Comparison of ENCODE assay signal across 17 cellular contexts in genomic region chr12:46560078-46560477, GRCh38.
DNase-seq lines count a peak whose midpoint lies in the region; ATAC-seq, FAIRE-seq and TF ChIP-seq lines count a peak whose summit lies in the region.
"Had no signal": no experiment of that assay in that cellular context is flagged by ENCODE, and none has a peak within 500 bp of the region (broad histone marks: within the 10 kb centered on the region; RNA-seq: fewer than 3 reads in every experiment).

No MANE protein-coding gene starts in this region.

- peaks cover 2% of the 10 kb centered on the region for H3K9me3 Mint-ChIP-seq in type B pancreatic cell

- in situ Hi-C loops in K562 (cut with MboI): no loop called here

- H3K27me3 Mint-ChIP-seq in type B pancreatic cell: no peaks in the 10 kb centered on the region

- H3K36me3 Mint-ChIP-seq in type B pancreatic cell: peaks cover 4% of the 10 kb centered on the region

- TF ChIP-seq CTCF in K562 (IDR thresholded peaks at IDR 0.05 in 2 of 3, conservative IDR thresholded peaks at IDR 0.05 in 1 of 3; ENCODE audit: insufficient read depth in 2 of 3, low read depth in 1 of 3, low read length in 3 of 3) (no peak), type B pancreatic cell (conservative IDR thresholded peaks at IDR 0.05) (no peak)

- BruUV-seq in K562 (replicated peaks; lab: Mats Ljungman, UMichigan): no TSS peak

- H3K9me3 ChIP-seq in K562 (replicated peaks; ENCODE audit: control insufficient read depth, insufficient read depth, low read depth, low read length): no peaks in the 10 kb centered on the region
- peaks cover 1% of the 10 kb centered on the region for H3K9me3 ChIP-seq in muscle layer of colon (ENCODE audit: low read length)
- H3K9me3 ChIP-seq: colonic mucosa, ovary had no signal

- no peak for TF ChIP-seq RAD21 in K562 (CRISPR knock-in tag; conservative IDR thresholded peaks at IDR 0.05 in 1 of 2, IDR thresholded peaks at IDR 0.05 in 1 of 2)

- H4K20me1 ChIP-seq in K562 (replicated peaks; ENCODE audit: control insufficient read depth, insufficient read depth, low read length): no peaks in the 10 kb centered on the region

- H3K9me1 ChIP-seq in K562 (ENCODE audit: control insufficient read depth, insufficient read depth, low read length): no peaks in the 10 kb centered on the region

- H3K4me2 ChIP-seq in K562 (ENCODE audit: insufficient read depth, low read length): no peak overlapping the region

- H3K27ac ChIP-seq in K562 (ENCODE audit: extremely low read depth, low read depth, low read length) (no peak overlapping the region), muscle layer of colon (ENCODE audit: low read depth, low read length) (peak overlapping the region; percentile 21)
- H3K27ac ChIP-seq: C4-2B, colonic mucosa, ovary had no signal

- peak overlapping the region; percentile 54 for H3K4me3 Mint-ChIP-seq in type B pancreatic cell

- no peak for TF ChIP-seq POLR2A in K562 (conservative IDR thresholded peaks at IDR 0.05)

- peak; percentile 6 for FAIRE-seq in K562 (lab: Jason Lieb, UNC)

- H3K4me3 ChIP-seq in K562 (no peak overlapping the region), muscle layer of colon (ENCODE audit: low read depth in 1 of 2, low read length in 2 of 2) (no peak overlapping the region)
- H3K4me3 ChIP-seq: colonic mucosa, ovary had no signal

- H3K4me1 Mint-ChIP-seq in type B pancreatic cell (ENCODE audit: unreplicated experiment): peaks cover 34% of the 10 kb centered on the region

- H3K79me2 ChIP-seq in K562 (ENCODE audit: control insufficient read depth, insufficient read depth, low read length): no peaks in the 10 kb centered on the region

- no peaks in the 10 kb centered on the region for H3K27me3 ChIP-seq in K562 (ENCODE audit: control insufficient read depth in 2 of 2, insufficient read depth in 2 of 2, low read length in 2 of 2)
- no peaks in the 10 kb centered on the region for H3K27me3 ChIP-seq in muscle layer of colon (ENCODE audit: control insufficient read depth in 1 of 2, insufficient read depth in 2 of 2, low read length in 2 of 2)
- H3K27me3 ChIP-seq: colonic mucosa, ovary had no signal

- no peak overlapping the region for H3K9ac ChIP-seq in K562 (ENCODE audit: insufficient read depth in 1 of 2, low read depth in 2 of 2, low read length in 2 of 2)
- H3K9ac ChIP-seq in muscle layer of colon (ENCODE audit: low read length): no peak overlapping the region

- DNase-seq in NCI-H1930 (lab: John Stamatoyannopoulos, UW) (peak; percentile 62 to 64), K562 (ENCODE audit: extremely low read depth in 1 of 4, low spot score in 3 of 4) (no peak), type B pancreatic cell (ENCODE audit: extremely low spot score, unreplicated experiment) (no peak), KG1 (lab: John Stamatoyannopoulos, UW) (no peak)
- DNase-seq in central memory CD4-positive, alpha-beta T cell: no peak
- DNase-seq: anterior cingulate cortex, colonic mucosa, DND-41, head of caudate nucleus, islet precursor cell, NCI-H1436 treated with DMSO at 0.1 percent for 48 hours, NCI-H524, ovary, PC-3 had no signal

- H2AFZ ChIP-seq in K562 (ENCODE audit: low read depth, low read length): no peak overlapping the region

- H3K27ac Mint-ChIP-seq in type B pancreatic cell: peak overlapping the region; percentile 55

- ATAC-seq in K562 (no peak), GM18520 (IDR thresholded peaks at IDR 0.05; ENCODE audit: unreplicated experiment) (no peak)
- ATAC-seq: PC-3 had no signal

- H3K4me1 ChIP-seq in K562 (replicated peaks in 1 of 2; ENCODE audit: control insufficient read depth in 2 of 2, insufficient read depth in 2 of 2, low read length in 2 of 2) (peaks cover 3 to 37% of the 10 kb centered on the region in 2 experiments; a peak in 4 of 5 replicates), muscle layer of colon (ENCODE audit: insufficient read depth, low read length) (peaks cover 43% of the 10 kb centered on the region)
- H3K4me1 ChIP-seq: colonic mucosa had no signal

- CTCF ChIA-PET in K562 (lab: Yijun Ruan, JAX; ENCODE audit: low intra/inter-chr PET ratio): no interaction called here

- intact Hi-C loops in K562 (cut with micrococcal nuclease): no loop called here

- no peak for TF ChIP-seq EP300 in K562 (IDR thresholded peaks at IDR 0.05; ENCODE audit: low read length)

- 80% methylated on average over 2 of the region's 2 CpGs for WGBS in K562 (ENCODE audit: insufficient coverage, low coverage, missing lambda C conversion rate)

- H3K36me3 ChIP-seq in K562 (ENCODE audit: control insufficient read depth, insufficient read depth, low read length): no peaks in the 10 kb centered on the region
- H3K36me3 ChIP-seq in muscle layer of colon (ENCODE audit: insufficient read depth, low read length): no peaks in the 10 kb centered on the region
- H3K36me3 ChIP-seq: colonic mucosa, ovary had no signal

- POLR2A ChIA-PET in K562 (lab: Yijun Ruan, JAX): no interaction called here

TF ChIP-seq in K562, 482 proteins besides CTCF, POLR2A, EP300 and RAD21:
- TF ChIP-seq CXXC5 (CRISPR knock-in tag; IDR thresholded peaks at IDR 0.05) (no peak), YBX1 (IDR thresholded peaks at IDR 0.05) (no peak), E2F1 (CRISPR knock-in tag; IDR thresholded peaks at IDR 0.05) (no peak), ZNF518B (CRISPR knock-in tag; IDR thresholded peaks at IDR 0.05) (no peak), PATZ1 (CRISPR knock-in tag; IDR thresholded peaks at IDR 0.05; ENCODE audit: borderline replicate concordance) (no peak)

Comparison
In these comparisons a context has a peak if more than half of its experiments do, and no peak if none do; other contexts are left out.
1. DNase-seq: peak in NCI-H1930 (2 of 2); none in K562 (0 of 4), type B pancreatic cell (single experiment), KG1 (single experiment) and central memory CD4-positive, alpha-beta T cell (single experiment).